ENCODE assay signal across 12 cellular contexts in genomic region chr20:32288225-32288849, GRCh38.
"Had no signal": no experiment of that assay in that cellular context is flagged by ENCODE, and none has a peak within 500 bp of the region (broad histone marks: within the 10 kb centered on the region; RNA-seq: fewer than 3 reads in every experiment).

No MANE protein-coding gene starts in this region.

- H2AFZ ChIP-seq: neural progenitor cell had no signal

- H3K4me1 ChIP-seq: neural progenitor cell had no signal

- H3K36me3 Mint-ChIP-seq: neural progenitor cell had no signal

- FAIRE-seq: frontal cortex, pancreas had no signal

- H3K36me3 ChIP-seq: neural progenitor cell, pancreas had no signal

- H3K4me2 ChIP-seq: neural progenitor cell had no signal

- H3K27me3 ChIP-seq: neural progenitor cell, pancreas had no signal

- H3K27ac Mint-ChIP-seq: neural progenitor cell; T-helper 2 cell treated with Interferon-gamma antibody and Interleukin-4, amounts not matched to agents 5 μg/mL and 100 μg/mL, for 36 hours had no signal

- H3K4me3 ChIP-seq: neural progenitor cell, pancreas had no signal

- ATAC-seq: left ventricle myocardium superior, pancreas had no signal

- H3K4me3 Mint-ChIP-seq: neural progenitor cell; T-helper 2 cell treated with Interferon-gamma antibody and Interleukin-4, amounts not matched to agents 5 μg/mL and 100 μg/mL, for 36 hours had no signal

- H3K9me3 Mint-ChIP-seq: neural progenitor cell; T-helper 2 cell treated with Interferon-gamma antibody and Interleukin-4, amounts not matched to agents 5 μg/mL and 100 μg/mL, for 36 hours had no signal

- H3K27ac ChIP-seq: neural progenitor cell had no signal

- H3K9me3 ChIP-seq: pancreas had no signal

- H3K9ac ChIP-seq: neural progenitor cell had no signal

- DNase-seq: activated CD4-positive, CD25-positive, alpha-beta regulatory T cell treated with anti-CD3 and anti-CD28 coated beads, Interleukin-2, amount 50 U/mL, for 72 hours; activated gamma-delta T cell treated with Interleukin-2 at 50 U/mL for 16 hours; central memory CD4-positive, alpha-beta T cell; cortex of kidney; effector CD8-positive, alpha-beta T cell; left ventricle myocardium superior; pancreas; SIG-M5; trophoblast cell had no signal
